ENCODE assay signal across 1 cellular context in the genomic region with DNA sequence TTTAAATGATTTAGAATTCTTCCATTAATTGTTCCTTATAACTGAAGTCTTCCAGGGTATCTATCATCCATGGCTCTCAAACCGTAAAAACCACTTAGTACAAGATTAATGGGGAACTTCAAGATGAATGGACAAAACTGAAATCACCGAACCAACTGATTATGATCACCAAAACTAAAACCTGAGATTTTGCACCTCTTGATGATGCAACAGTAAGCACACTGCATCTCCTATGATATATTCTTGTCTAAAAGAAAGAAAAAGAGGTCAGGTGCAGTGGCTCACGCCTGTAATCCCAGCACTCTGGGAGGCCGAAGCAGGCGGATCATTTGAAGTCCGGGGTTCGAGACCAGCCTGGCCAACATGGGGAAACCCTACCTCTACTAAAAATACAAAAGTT.
TF ChIP-seq lines count a peak whose summit lies in the region.

No MANE protein-coding gene starts in this region.

TF ChIP-seq in GM23338, 12 proteins besides CTCF, POLR2A, EP300 and RAD21:
- TF ChIP-seq ZNF114 (CRISPR knock-in tag; IDR thresholded peaks at IDR 0.05): no peak
- TF ChIP-seq POLR2AphosphoS5 (IDR thresholded peaks at IDR 0.05; ENCODE audit: low read depth): peak; percentile 22; the same call in 1 of the 2 replicates
TF ChIP-seq in GM23338: peak in this region for 1.
